11 cellular contexts compared by ENCODE assay signal in the genomic region with DNA sequence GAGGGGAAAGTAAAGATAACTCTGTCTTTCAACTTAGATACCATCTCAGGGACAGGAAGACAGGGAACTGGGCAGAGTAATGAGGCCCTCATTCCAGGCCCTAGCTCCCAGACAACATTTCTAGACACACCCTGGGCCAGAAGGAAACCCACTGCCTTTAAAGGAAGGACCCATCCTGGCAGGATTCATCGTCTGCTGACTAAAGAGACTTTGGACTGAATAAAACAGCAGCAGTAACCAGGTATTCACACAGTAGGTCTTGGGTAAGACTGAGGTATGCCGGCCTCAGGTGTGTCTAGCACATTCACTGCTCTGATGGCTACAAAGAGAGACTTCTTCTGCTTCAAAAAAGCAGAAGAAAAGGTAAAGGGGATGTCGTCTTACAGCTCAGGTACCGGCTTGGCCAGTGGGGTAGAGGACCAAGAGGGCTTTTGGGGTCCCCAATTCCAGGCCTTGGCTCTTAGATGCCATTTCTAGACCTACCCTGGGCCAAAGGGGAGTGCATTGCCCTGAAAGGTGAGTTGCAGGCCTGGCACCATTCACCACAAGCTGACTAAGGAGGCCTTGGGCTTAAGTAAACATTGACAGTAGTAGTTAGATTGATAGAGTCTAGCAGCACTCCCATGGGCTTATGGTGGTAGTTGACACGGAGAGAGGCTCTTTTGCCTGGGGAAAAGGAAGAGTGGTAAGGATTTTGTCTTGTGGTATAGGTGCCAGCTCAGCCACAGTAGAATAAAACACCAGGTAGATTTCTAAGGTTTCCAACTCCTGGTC. TPM values are rescaled to one million over a fixed set of nuclear protein-coding genes. Genes with fewer than 3 reads are reported as not detected.
DNase-seq lines count a peak whose midpoint lies in the region; ATAC-seq and TF ChIP-seq lines count a peak whose summit lies in the region.
"Had no signal": no experiment of that assay in that cellular context is flagged by ENCODE, and none has a peak within 500 bp of the region (broad histone marks: within the 10 kb centered on the region; RNA-seq: fewer than 3 reads in every experiment).

No MANE protein-coding gene starts in this region.

- H3K4me3 Mint-ChIP-seq in stimulated activated memory B cell treated with anti-CD40 and anti-IgM and Interleukin-4, amounts not matched to agents 10 μg/mL and 1 μg/mL and 100 μg/mL, for 72 hours = no peak overlapping the region
- H3K4me3 Mint-ChIP-seq: stimulated activated naive CD8-positive, alpha-beta T cell treated with anti-CD3 and anti-CD28 coated beads, Interleukin-15, amount 100 ng/mL, for 72 hours had no signal

- peak; percentile 16 for ATAC-seq in GM18909 (IDR thresholded peaks at IDR 0.05; ENCODE audit: poor library complexity, unreplicated experiment)
- peak; percentile 21 for ATAC-seq in HG02798 (IDR thresholded peaks at IDR 0.05; ENCODE audit: poor library complexity, unreplicated experiment)
- no peak for ATAC-seq in stimulated activated memory B cell treated with anti-CD40 and anti-IgM and Interleukin-4, amounts not matched to agents 10 μg/mL and 1 μg/mL and 100 μg/mL, for 72 hours

- TF ChIP-seq CTCF in brain microvascular endothelial cell (IDR thresholded peaks at IDR 0.05; ENCODE audit: low read depth, low read length, missing control alignments) = no peak
- TF ChIP-seq CTCF in osteoblast (IDR thresholded peaks at IDR 0.05; ENCODE audit: extremely low read depth, low read depth, low read length) = no peak

- H3K79me2 ChIP-seq in osteoblast (ENCODE audit: insufficient read depth, low read length) = peaks cover 96% of the 10 kb centered on the region

- H3K36me3 ChIP-seq in brain microvascular endothelial cell (replicated peaks) (no peaks in the 10 kb centered on the region), osteoblast (ENCODE audit: insufficient read depth, low read length) (no peaks in the 10 kb centered on the region)

- peak overlapping the region; percentile 10 for H3K4me2 ChIP-seq in osteoblast (ENCODE audit: insufficient read depth, low read length)

- no peak overlapping the region for H3K4me3 ChIP-seq in brain microvascular endothelial cell (ENCODE audit: low read depth, low read length)
- no peak overlapping the region for H3K4me3 ChIP-seq in osteoblast (ENCODE audit: insufficient read depth, low read length)
- H3K4me3 ChIP-seq: skin epidermis had no signal

- DNase-seq in brain microvascular endothelial cell = peak; percentile 9
- DNase-seq in osteoblast (ENCODE audit: insufficient read length, low spot score, missing footprints) = no peak
- DNase-seq in NCI-H1436 treated with DMSO at 0.1 percent for 48 hours (lab: John Stamatoyannopoulos, UW) = no peak
- DNase-seq in EL = no peak
- DNase-seq: KBM-7; NCI-H526; stimulated activated naive CD8-positive, alpha-beta T cell treated with anti-CD3 and anti-CD28 coated beads, Interleukin-15, amount 100 ng/mL, for 72 hours had no signal

- peaks cover 34% of the 10 kb centered on the region for H4K20me1 ChIP-seq in osteoblast (ENCODE audit: insufficient read depth, low read length)

- H3K27ac Mint-ChIP-seq in stimulated activated memory B cell treated with anti-CD40 and anti-IgM and Interleukin-4, amounts not matched to agents 10 μg/mL and 1 μg/mL and 100 μg/mL, for 72 hours = no peak overlapping the region

- H3K36me3 Mint-ChIP-seq in stimulated activated memory B cell treated with anti-CD40 and anti-IgM and Interleukin-4, amounts not matched to agents 10 μg/mL and 1 μg/mL and 100 μg/mL, for 72 hours = peaks cover 53% of the 10 kb centered on the region

- peaks cover 20% of the 10 kb centered on the region for H3K4me1 ChIP-seq in osteoblast (ENCODE audit: insufficient read depth, low read length)

- H3K4me1 Mint-ChIP-seq in stimulated activated memory B cell treated with anti-CD40 and anti-IgM and Interleukin-4, amounts not matched to agents 10 μg/mL and 1 μg/mL and 100 μg/mL, for 72 hours = peaks cover 58% of the 10 kb centered on the region

- H3K9me3 Mint-ChIP-seq in stimulated activated memory B cell treated with anti-CD40 and anti-IgM and Interleukin-4, amounts not matched to agents 10 μg/mL and 1 μg/mL and 100 μg/mL, for 72 hours = peaks cover 20% of the 10 kb centered on the region

- no peak overlapping the region for H2AFZ ChIP-seq in osteoblast (ENCODE audit: low read length)

- H3K27ac ChIP-seq in brain microvascular endothelial cell (no peak overlapping the region), osteoblast (ENCODE audit: low read depth, low read length) (peak overlapping the region; percentile 13)
- H3K27ac ChIP-seq: skin epidermis had no signal

- no peaks in the 10 kb centered on the region for H3K9me3 ChIP-seq in osteoblast (ENCODE audit: low read depth, low read length)

- H3K27me3 ChIP-seq in brain microvascular endothelial cell (replicated peaks) = no peaks in the 10 kb centered on the region
- no peaks in the 10 kb centered on the region for H3K27me3 ChIP-seq in osteoblast (ENCODE audit: insufficient read depth, low read length)

- H3K27me3 Mint-ChIP-seq in stimulated activated memory B cell treated with anti-CD40 and anti-IgM and Interleukin-4, amounts not matched to agents 10 μg/mL and 1 μg/mL and 100 μg/mL, for 72 hours = no peaks in the 10 kb centered on the region
- H3K27me3 Mint-ChIP-seq: stimulated activated naive CD8-positive, alpha-beta T cell treated with anti-CD3 and anti-CD28 coated beads, Interleukin-15, amount 100 ng/mL, for 72 hours had no signal

- in situ Hi-C loops in brain microvascular endothelial cell (cut with HindIII; ENCODE audit: low pct_ligation_motif_present, low sequenced_read_pairs) = no loop called here

RNA-seq across cellular contexts. Expression of gene SNX14, which starts 13.4 kb away (rescaled TPM):
- 117 and 146 TPM in 2 replicates for total RNA-seq in osteoblast
